In the genomic region with DNA sequence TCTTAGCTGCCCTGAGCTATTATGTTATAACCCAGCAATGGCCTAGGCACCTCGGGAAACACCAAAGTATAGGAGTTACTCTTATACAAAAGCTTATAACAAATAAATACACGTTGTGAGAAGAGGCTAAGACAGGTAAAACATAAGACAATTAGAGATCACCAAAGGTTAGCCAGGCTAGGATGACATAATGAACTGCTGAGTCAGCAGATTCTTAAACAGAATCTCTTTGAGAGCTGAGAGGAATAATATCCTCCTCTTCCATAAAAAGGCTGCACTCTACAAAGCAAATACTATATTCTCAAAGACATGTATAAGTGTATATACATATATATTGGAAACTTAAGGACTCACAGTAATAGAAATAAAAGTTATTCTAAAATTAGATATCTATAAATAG, we compare ENCODE assay signal across 25 cellular contexts.
"Had no signal": no experiment of that assay in that cellular context is flagged by ENCODE, and none has a peak within 500 bp of the region (broad histone marks: within the 10 kb centered on the region; RNA-seq: fewer than 3 reads in every experiment).

No MANE protein-coding gene starts in this region.

- DNase-seq: heart right ventricle; islet precursor cell; left ventricle myocardium superior; lower lobe of right lung; mammary epithelial cell; mesenchymal stem cell; naive B cell; nucleus accumbens; pancreas; posterior cingulate gyrus; retina; right cardiac atrium; sigmoid colon; small intestine; spleen; stimulated activated CD4-positive, alpha-beta T cell treated with anti-CD3 and anti-CD28 coated beads, Interleukin-4, amount 100 ng/mL, for 24 hours; stimulated activated naive CD4-positive, alpha-beta T cell; tibial artery; uterus had no signal

- H3K27me3 ChIP-seq: heart right ventricle, hepatocyte, pancreas, sigmoid colon, spleen, suprapubic skin, tibial artery, uterus had no signal

- H3K27ac ChIP-seq: heart right ventricle, lower lobe of right lung, pancreas, prostate gland, sigmoid colon, spleen, suprapubic skin, thoracic aorta, tibial artery, uterus had no signal

- H2AFZ ChIP-seq: hepatocyte had no signal

- FAIRE-seq: pancreas, small intestine had no signal

- H3K4me1 ChIP-seq: lower lobe of right lung, prostate gland, tibial artery, uterus had no signal

- H3K9me3 ChIP-seq: lower lobe of right lung, pancreas, prostate gland, sigmoid colon, spleen, suprapubic skin, thoracic aorta, tibial artery, uterus had no signal

- ATAC-seq: heart right ventricle; left ventricle myocardium superior; lower lobe of right lung; natural killer cell treated with Interleukin-12 subunit alpha and Interleukin-12 subunit beta and Interleukin-15 and Interleukin-18, amount 100 ng/mL, for 72 hours; pancreas; right cardiac atrium; stimulated activated effector memory CD8-positive, alpha-beta T cell treated with anti-CD3 and anti-CD28 coated beads, Interleukin-12 subunit alpha, Interleukin-12 subunit beta, amount 100 ng/mL, for 72 hours had no signal

- H3K36me3 ChIP-seq: lower lobe of right lung, pancreas, prostate gland, sigmoid colon, spleen, suprapubic skin, thoracic aorta, tibial artery, uterus had no signal

- H3K4me2 ChIP-seq: hepatocyte had no signal

- H3K4me3 ChIP-seq: heart right ventricle, hepatocyte, lower lobe of right lung, pancreas, prostate gland, sigmoid colon, spleen, suprapubic skin, thoracic aorta, tibial artery, uterus had no signal
